Comparison of ENCODE assay signal across 1 cellular context in genomic region chr1:33361553-33362262, GRCh38.
TF ChIP-seq lines count a peak whose summit lies in the region.

No MANE protein-coding gene starts in this region.

TF ChIP-seq in GM23338, 12 proteins besides CTCF, POLR2A, EP300 and RAD21 (continued from another document):
- TF ChIP-seq, protein P1, sequence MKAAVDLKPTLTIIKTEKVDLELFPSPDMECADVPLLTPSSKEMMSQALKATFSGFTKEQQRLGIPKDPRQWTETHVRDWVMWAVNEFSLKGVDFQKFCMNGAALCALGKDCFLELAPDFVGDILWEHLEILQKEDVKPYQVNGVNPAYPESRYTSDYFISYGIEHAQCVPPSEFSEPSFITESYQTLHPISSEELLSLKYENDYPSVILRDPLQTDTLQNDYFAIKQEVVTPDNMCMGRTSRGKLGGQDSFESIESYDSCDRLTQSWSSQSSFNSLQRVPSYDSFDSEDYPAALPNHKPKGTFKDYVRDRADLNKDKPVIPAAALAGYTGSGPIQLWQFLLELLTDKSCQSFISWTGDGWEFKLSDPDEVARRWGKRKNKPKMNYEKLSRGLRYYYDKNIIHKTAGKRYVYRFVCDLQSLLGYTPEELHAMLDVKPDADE (IDR thresholded peaks at IDR 0.05), result no peak
- no peak for TF ChIP-seq POLR2AphosphoS5 (IDR thresholded peaks at IDR 0.05; ENCODE audit: low read depth)
- no peak for TF ChIP-seq EZH2 (IDR thresholded peaks at IDR 0.05; ENCODE audit: low read depth, unreplicated experiment)
- TF ChIP-seq JUNB (IDR thresholded peaks at IDR 0.05; ENCODE audit: unreplicated experiment), result no peak
- no peak for TF ChIP-seq STAT1 (IDR thresholded peaks at IDR 0.05; ENCODE audit: unreplicated experiment)
